Comparison of ENCODE assay signal across 8 cellular contexts in genomic region chr4:163332526-163333405, GRCh38. TPM values are rescaled to one million over a fixed set of nuclear protein-coding genes. Genes with fewer than 3 reads are reported as not detected.
A peak's percentile ranks its signal among the peaks of the same experiment; 100 is the strongest.
DNase-seq lines count a peak whose midpoint lies in the region; ATAC-seq and TF ChIP-seq lines count a peak whose summit lies in the region.

Gene NPY1R, minus strand, starts transcription at chr4:163332596. Its CDS starts 6,042 bp downstream, at chr4:163326554.

- no peak within 1 kb of the TSS for H3K27ac Mint-ChIP-seq in CD8-positive, alpha-beta memory T cell
- no peak within 1 kb of the TSS for H3K27ac Mint-ChIP-seq in activated naive CD8-positive, alpha-beta T cell treated with anti-CD3 and anti-CD28 coated beads, Interleukin-2, amount 50 U/mL, for 24 hours

- H3K36me3 Mint-ChIP-seq in CD8-positive, alpha-beta memory T cell: no peaks in the 10 kb centered on the region
- H3K36me3 Mint-ChIP-seq in activated naive CD8-positive, alpha-beta T cell treated with anti-CD3 and anti-CD28 coated beads, Interleukin-2, amount 50 U/mL, for 24 hours (ENCODE audit: low read depth): no peaks in the 10 kb centered on the region

- CTCF ChIA-PET in CD8-positive, alpha-beta memory T cell (lab: Charles Lee): interaction anchor here (1.5 kb wide), 1 partner anchor 16 kb away, joined by 4 read pairs; no protein-coding TSS in a partner anchor

- H3K4me1 ChIP-seq in CD8-positive, alpha-beta memory T cell (ENCODE audit: insufficient read depth, low read length): peaks cover 4% of the 10 kb centered on the region

- H3K9me3 Mint-ChIP-seq in CD8-positive, alpha-beta memory T cell: peaks cover 0 to 2% (median 0%) of the 10 kb centered on the region in 5 donors
- H3K9me3 Mint-ChIP-seq in activated naive CD8-positive, alpha-beta T cell treated with anti-CD3 and anti-CD28 coated beads, Interleukin-2, amount 50 U/mL, for 24 hours: no peaks in the 10 kb centered on the region

- DNase-seq in CD8-positive, alpha-beta memory T cell: peak in 1 of 5 donors; percentile 6
- peak; percentile 59 for DNase-seq in NOMO-1 treated with DMSO at 0.1 percent for 48 hours (lab: John Stamatoyannopoulos, UW; ENCODE audit: unreplicated experiment)
- peak; percentile 29 for DNase-seq in activated naive CD8-positive, alpha-beta T cell treated with anti-CD3 and anti-CD28 coated beads, Interleukin-2, amount 50 U/mL, for 24 hours
- peak; percentile 65 for DNase-seq in Right ventricle myocardium inferior (ENCODE audit: missing footprints)
- DNase-seq in omental fat pad (ENCODE audit: low spot score): no peak
- DNase-seq in T-helper 9 cell: no peak

- H3K4me1 Mint-ChIP-seq in CD8-positive, alpha-beta memory T cell: peaks cover 11 to 16% (median 11%) of the 10 kb centered on the region in 3 donors
- H3K4me1 Mint-ChIP-seq in activated naive CD8-positive, alpha-beta T cell treated with anti-CD3 and anti-CD28 coated beads, Interleukin-2, amount 50 U/mL, for 24 hours: peaks cover 12% of the 10 kb centered on the region

- peak within 1 kb of the TSS in 6 of 7 donors; percentile 21 to 55 (median 35) for H3K4me3 Mint-ChIP-seq in CD8-positive, alpha-beta memory T cell
- peak within 1 kb of the TSS; percentile 44 for H3K4me3 Mint-ChIP-seq in activated naive CD8-positive, alpha-beta T cell treated with anti-CD3 and anti-CD28 coated beads, Interleukin-2, amount 50 U/mL, for 24 hours

- peak; percentile 72 for ATAC-seq in GM19372 (IDR thresholded peaks at IDR 0.05; ENCODE audit: low read depth, unreplicated experiment)
- peak; percentile 85 for ATAC-seq in HG03432 (IDR thresholded peaks at IDR 0.05; ENCODE audit: unreplicated experiment)
- ATAC-seq in activated naive CD8-positive, alpha-beta T cell treated with anti-CD3 and anti-CD28 coated beads, Interleukin-2, amount 50 U/mL, for 24 hours: peak; percentile 24
- peak; percentile 89 for ATAC-seq in Right ventricle myocardium inferior
- peak; percentile 90 for ATAC-seq in omental fat pad (ENCODE audit: low FRiP score)

- no peak for TF ChIP-seq CTCF in omental fat pad (IDR thresholded peaks at IDR 0.05)

- intact Hi-C loops in Right ventricle myocardium inferior (cut with DNase I): loop anchor here (1.0 to 5.0 kb wide), 2 partner anchors 690 to 835 kb away; no protein-coding TSS in a partner anchor

- peaks cover 22 to 56% of the 10 kb centered on the region in 2 donors for H3K27me3 Mint-ChIP-seq in CD8-positive, alpha-beta memory T cell
- H3K27me3 Mint-ChIP-seq in activated naive CD8-positive, alpha-beta T cell treated with anti-CD3 and anti-CD28 coated beads, Interleukin-2, amount 50 U/mL, for 24 hours: peaks cover 56% of the 10 kb centered on the region

- POLR2A ChIA-PET in CD8-positive, alpha-beta memory T cell (lab: Charles Lee): no interaction called here

- H3K27me3 ChIP-seq in CD8-positive, alpha-beta memory T cell (ENCODE audit: insufficient read depth, low read length, poor library complexity, severe bottlenecking): no peaks in the 10 kb centered on the region

- no peak within 1 kb of the TSS for H3K27ac ChIP-seq in CD8-positive, alpha-beta memory T cell (ENCODE audit: low read depth, low read length)

- H3K9me3 ChIP-seq in CD8-positive, alpha-beta memory T cell (ENCODE audit: low read length): no peaks in the 10 kb centered on the region

- no peak within 1 kb of the TSS for H3K4me3 ChIP-seq in CD8-positive, alpha-beta memory T cell (ENCODE audit: low read length)

- H3K36me3 ChIP-seq in CD8-positive, alpha-beta memory T cell (ENCODE audit: insufficient read depth, low read length): no peaks in the 10 kb centered on the region

RNA-seq across cellular contexts. Expression of gene NPY1R, which starts in this region (rescaled TPM):
- total RNA-seq in CD8-positive, alpha-beta memory T cell: not detected
- not detected for polyA plus RNA-seq in CD8-positive, alpha-beta memory T cell
- total RNA-seq in Right ventricle myocardium inferior: 0.46 TPM
- total RNA-seq in omental fat pad: 10 to 100 TPM; 11.5 to 51.1 (median 37.9) TPM

Comparison
In these comparisons a context has a peak if more than half of its experiments do, and no peak if none do; other contexts are left out.
1. Peak in DNase-seq and ATAC-seq in Right ventricle myocardium inferior; RNA of the gene not detected or under 1 TPM.
2. DNase-seq: peak in NOMO-1 treated with DMSO at 0.1 percent for 48 hours (single experiment) and activated naive CD8-positive, alpha-beta T cell treated with anti-CD3 and anti-CD28 coated beads, Interleukin-2, amount 50 U/mL, for 24 hours (single experiment); none in omental fat pad (single experiment) and T-helper 9 cell (single experiment).
3. ATAC-seq: peak in every context shown above with its lines; median percentile 90 in omental fat pad; 89 in Right ventricle myocardium inferior; 85 in HG03432; 72 in GM19372; 24 in activated naive CD8-positive, alpha-beta T cell treated with anti-CD3 and anti-CD28 coated beads, Interleukin-2, amount 50 U/mL, for 24 hours.